1 cellular context compared by ENCODE assay signal in genomic region chr14:31263485-31264133, GRCh38.
TF ChIP-seq lines count a peak whose summit lies in the region.

No MANE protein-coding gene starts in this region.

TF ChIP-seq in HepG2, 621 proteins besides CTCF, POLR2A, EP300 and RAD21 (continued from another document and continues in another):
- TF ChIP-seq TEAD3 (CRISPR knock-in tag; optimal IDR thresholded peaks at IDR 0.05; ENCODE audit: borderline replicate concordance) = peak; percentile 91
- no peak for TF ChIP-seq E2F2 (CRISPR knock-in tag; IDR thresholded peaks at IDR 0.05; ENCODE audit: borderline replicate concordance)
- TF ChIP-seq NFYC (CRISPR knock-in tag; IDR thresholded peaks at IDR 0.05) = no peak
- TF ChIP-seq EEA1 (CRISPR knock-in tag; IDR thresholded peaks at IDR 0.05; ENCODE audit: borderline replicate concordance) = 0 out of 2 replicates have a peak, but pooled peaks have one; percentile 44
- peak; percentile 73; the same call in 1 of the 2 replicates for TF ChIP-seq PPARG (CRISPR knock-in tag; conservative IDR thresholded peaks at IDR 0.05)
- TF ChIP-seq SP1 (IDR thresholded peaks at IDR 0.05) = no peak
- TF ChIP-seq SP1 (CRISPR knock-in tag; IDR thresholded peaks at IDR 0.05) = no peak
- peak; percentile 58; the same call in 1 of the 2 replicates for TF ChIP-seq ETV5 (CRISPR knock-in tag; IDR thresholded peaks at IDR 0.05; ENCODE audit: borderline replicate concordance)
- TF ChIP-seq ZBTB26 (CRISPR knock-in tag; IDR thresholded peaks at IDR 0.05; ENCODE audit: borderline replicate concordance) = peak; percentile 28; the same call in 1 of the 2 replicates
- TF ChIP-seq BRCA1 (CRISPR knock-in tag; IDR thresholded peaks at IDR 0.05) = no peak
- peak; percentile 88; the same call in 1 of the 2 replicates for TF ChIP-seq NFATC3 (CRISPR knock-in tag; IDR thresholded peaks at IDR 0.05)
- peak; percentile 96 for TF ChIP-seq ZNF547 (CRISPR knock-in tag; IDR thresholded peaks at IDR 0.05)
- TF ChIP-seq BHLHE40 (IDR thresholded peaks at IDR 0.05; ENCODE audit: low read length) = peak; percentile 55; the same call in 1 of the 2 replicates
- 0 out of 2 replicates have a peak, but pooled peaks have one; percentile 33 for TF ChIP-seq PRDM10 (CRISPR knock-in tag; IDR thresholded peaks at IDR 0.05; ENCODE audit: low read depth)
- peak; percentile 79; the same call in 1 of the 2 replicates for TF ChIP-seq ZNF784 (CRISPR knock-in tag; IDR thresholded peaks at IDR 0.05; ENCODE audit: borderline replicate concordance)
- TF ChIP-seq KDM2A (CRISPR knock-in tag; IDR thresholded peaks at IDR 0.05; ENCODE audit: borderline replicate concordance, low read depth) = peak; percentile 43; the same call in 1 of the 2 replicates
- no peak for TF ChIP-seq ZNF256 (CRISPR knock-in tag; conservative IDR thresholded peaks at IDR 0.05)
- TF ChIP-seq ZNF605 (CRISPR knock-in tag; IDR thresholded peaks at IDR 0.05) = peak; percentile 68; the same call in 1 of the 2 replicates
- TF ChIP-seq ZSCAN25 (CRISPR knock-in tag; IDR thresholded peaks at IDR 0.05) = peak; percentile 47
- no peak for TF ChIP-seq NCOA5 (CRISPR knock-in tag; IDR thresholded peaks at IDR 0.05)
- no peak for TF ChIP-seq RFXANK (CRISPR knock-in tag; IDR thresholded peaks at IDR 0.05)
- peak; percentile 65 for TF ChIP-seq ZNF350 (CRISPR knock-in tag; IDR thresholded peaks at IDR 0.05; ENCODE audit: borderline replicate concordance, low read depth)
- TF ChIP-seq AFF4 (CRISPR knock-in tag; IDR thresholded peaks at IDR 0.05) = peak; percentile 67; the same call in 1 of the 2 replicates
- 0 out of 2 replicates have a peak, but pooled peaks have one; percentile 29 for TF ChIP-seq HMGXB3 (CRISPR knock-in tag; IDR thresholded peaks at IDR 0.05; ENCODE audit: borderline replicate concordance)
- TF ChIP-seq GATAD1 (CRISPR knock-in tag; IDR thresholded peaks at IDR 0.05) = no peak
- peak; percentile 28; the same call in 1 of the 2 replicates for TF ChIP-seq TARDBP (CRISPR knock-in tag; IDR thresholded peaks at IDR 0.05)
- TF ChIP-seq GLI4 (CRISPR knock-in tag; IDR thresholded peaks at IDR 0.05; ENCODE audit: borderline replicate concordance) = 0 out of 2 replicates have a peak, but pooled peaks have one; percentile 62
- TF ChIP-seq GPBP1L1 (CRISPR knock-in tag; IDR thresholded peaks at IDR 0.05) = no peak
- TF ChIP-seq ATF7-NPFF (CRISPR knock-in tag; IDR thresholded peaks at IDR 0.05; ENCODE audit: low read depth) = no peak
- no peak for TF ChIP-seq NFIB (CRISPR knock-in tag; IDR thresholded peaks at IDR 0.05; ENCODE audit: borderline replicate concordance)
- TF ChIP-seq TIGD3 (CRISPR knock-in tag; IDR thresholded peaks at IDR 0.05; ENCODE audit: borderline replicate concordance) = peak; percentile 52; the same call in 1 of the 2 replicates
- no peak for TF ChIP-seq ZNF878 (CRISPR knock-in tag; IDR thresholded peaks at IDR 0.05)
- peak; percentile 19; the same call in 1 of the 2 replicates for TF ChIP-seq ERF (CRISPR knock-in tag; IDR thresholded peaks at IDR 0.05)
- TF ChIP-seq PLRG1 (conservative IDR thresholded peaks at IDR 0.05) = no peak
- TF ChIP-seq SIN3A (IDR thresholded peaks at IDR 0.05; ENCODE audit: borderline replicate concordance, low read depth, low read length) = no peak
- TF ChIP-seq MXD3 (CRISPR knock-in tag; IDR thresholded peaks at IDR 0.05) = no peak
- peak; percentile 42; the same call in 1 of the 2 replicates for TF ChIP-seq ARHGAP35 (CRISPR knock-in tag; IDR thresholded peaks at IDR 0.05; ENCODE audit: borderline replicate concordance)
- peak; percentile 69; the same call in 1 of the 2 replicates for TF ChIP-seq ZMYM3 (CRISPR knock-in tag; IDR thresholded peaks at IDR 0.05)
- peak; percentile 49; the same call in 1 of the 2 replicates for TF ChIP-seq MIXL1 (CRISPR knock-in tag; IDR thresholded peaks at IDR 0.05)
- no peak for TF ChIP-seq HMGXB4 (CRISPR knock-in tag; IDR thresholded peaks at IDR 0.05; ENCODE audit: borderline replicate concordance in 1 of 2, low read depth in 1 of 2)
